ENCODE assay signal across 25 cellular contexts in genomic region chr9:81552571-81552970, GRCh38.
DNase-seq lines count a peak whose midpoint lies in the region; ATAC-seq, FAIRE-seq and TF ChIP-seq lines count a peak whose summit lies in the region.
"Had no signal": no experiment of that assay in that cellular context is flagged by ENCODE, and none has a peak within 500 bp of the region (broad histone marks: within the 10 kb centered on the region; RNA-seq: fewer than 3 reads in every experiment).

No MANE protein-coding gene starts in this region.

- CTCF ChIA-PET in Panc1 (lab: Charles Lee): no interaction called here
- CTCF ChIA-PET in HepG2 (lab: Yijun Ruan, JAX; ENCODE audit: low intra/inter-chr PET ratio, low total read pairs): no interaction called here

- H3K27me3 ChIP-seq in Panc1 (ENCODE audit: control insufficient read depth, insufficient read depth, low read length) (no peaks in the 10 kb centered on the region), HepG2 (ENCODE audit: control insufficient read depth in 1 of 2, insufficient read depth in 2 of 2, low read length in 2 of 2) (no peaks in the 10 kb centered on the region), BE2C (no peaks in the 10 kb centered on the region)
- H3K27me3 ChIP-seq: pancreas had no signal

- in situ Hi-C loops in Panc1 (cut with HindIII; ENCODE audit: low pct_unique_long_range_greater_than_20kb, low sequenced_read_pairs): no loop called here
- in situ Hi-C loops in HepG2 (cut with HindIII; ENCODE audit: extremely low pct_ligation_motif_present, low pct_unique_long_range_greater_than_20kb): no loop called here

- FAIRE-seq in H54 (lab: Jason Lieb, UNC) (peak; percentile 11), HepG2 (lab: Jason Lieb, UNC) (no peak)
- FAIRE-seq: K562, pancreas, urothelium cell line had no signal

- BruUV-seq in Panc1 (replicated peaks; lab: Mats Ljungman, UMichigan) (no TSS peak), HepG2 (replicated peaks; lab: Mats Ljungman, UMichigan) (no TSS peak)

- H3K4me3 ChIP-seq in Panc1 (ENCODE audit: low read depth in 2 of 2, low read length in 2 of 2) (no peak overlapping the region), HepG2 (replicated peaks in 1 of 3; ENCODE audit: insufficient read depth in 1 of 3, low read depth in 2 of 3, low read length in 3 of 3) (no peak overlapping the region), BE2C (ENCODE audit: low read depth, low read length) (no peak overlapping the region)
- H3K4me3 ChIP-seq: cardiac muscle cell, K562, pancreas had no signal

- no peak for TF ChIP-seq RAD21 in HepG2 (CRISPR knock-in tag; IDR thresholded peaks at IDR 0.05)

- H3K4me1 ChIP-seq in Panc1 (ENCODE audit: control insufficient read depth, insufficient read depth, low read length) (no peaks in the 10 kb centered on the region), HepG2 (ENCODE audit: insufficient read depth, low read length) (peaks cover 70% of the 10 kb centered on the region), BE2C (no peaks in the 10 kb centered on the region)

- H3K9me3 ChIP-seq in Panc1 (ENCODE audit: control insufficient read depth, insufficient read depth, low read depth, low read length) (no peaks in the 10 kb centered on the region), HepG2 (ENCODE audit: low read length) (no peaks in the 10 kb centered on the region), BE2C (no peaks in the 10 kb centered on the region)
- H3K9me3 ChIP-seq: pancreas had no signal

- WGBS in HepG2 (ENCODE audit: low lambda C conversion rate): 26% methylated on average over 4 of the region's 4 CpGs

- H2AFZ ChIP-seq in HepG2 (ENCODE audit: low read length): no peak overlapping the region

- H3K79me2 ChIP-seq in HepG2 (ENCODE audit: insufficient read depth, low read length): no peaks in the 10 kb centered on the region

- no peak overlapping the region for H3K27ac ChIP-seq in Panc1 (ENCODE audit: low read length)
- no peak overlapping the region for H3K27ac ChIP-seq in HepG2 (ENCODE audit: extremely low read length, insufficient read depth, low read length)
- H3K27ac ChIP-seq: cardiac muscle cell had no signal

- H3K9ac ChIP-seq in HepG2 (ENCODE audit: insufficient read depth, low read depth, low read length): no peak overlapping the region

- intact Hi-C loops in Panc1 (cut with micrococcal nuclease; ENCODE audit: unreplicated experiment): no loop called here
- intact Hi-C loops in HepG2 (cut with micrococcal nuclease; ENCODE audit: unreplicated experiment): loop anchor here (5.0 kb wide), 1 partner anchor 35 kb away; no protein-coding TSS in a partner anchor

- TF ChIP-seq POLR2A in H54 (IDR thresholded peaks at IDR 0.05; ENCODE audit: low read depth, low read length) (no peak), HepG2 (IDR thresholded peaks at IDR 0.05; ENCODE audit: insufficient read depth in 1 of 2, low read depth in 2 of 2, low read length in 2 of 2) (no peak)

- H4K20me1 ChIP-seq in HepG2 (ENCODE audit: insufficient read depth, low read length): no peaks in the 10 kb centered on the region

- TF ChIP-seq CTCF in Panc1 (IDR thresholded peaks at IDR 0.05) (peak; percentile 29), HepG2 (CRISPR knock-in tag; IDR thresholded peaks at IDR 0.05) (no peak; the same call in 1 of the 2 replicates), BE2C (IDR thresholded peaks at IDR 0.05; ENCODE audit: low read depth, low read length) (no peak)

- no peak for ATAC-seq in Panc1
- ATAC-seq in HepG2: peak; percentile 75
- ATAC-seq: K562 had no signal

- POLR2A ChIA-PET in Panc1 (lab: Charles Lee) (interaction anchor here (0.6 kb wide), 1 partner anchor 898 kb away, joined by 3 read pairs; no protein-coding TSS in a partner anchor), HepG2 (lab: Yijun Ruan, JAX) (interaction anchor here (1.3 kb wide), 2 partner anchors 65 to 134 kb away, joined by 3 read pairs; no protein-coding TSS in a partner anchor)

- H3K36me3 ChIP-seq in Panc1 (ENCODE audit: control insufficient read depth, insufficient read depth, low read length) (no peaks in the 10 kb centered on the region), HepG2 (replicated peaks in 1 of 2; ENCODE audit: control insufficient read depth in 1 of 2, insufficient read depth in 2 of 2, low read length in 2 of 2) (no peaks in the 10 kb centered on the region), BE2C (no peaks in the 10 kb centered on the region)
- H3K36me3 ChIP-seq: cardiac muscle cell, pancreas had no signal

- TF ChIP-seq EP300 in HepG2 (IDR thresholded peaks at IDR 0.05; ENCODE audit: low read depth in 2 of 2, low read length in 2 of 2): no peak
- TF ChIP-seq EP300 in HepG2 (CRISPR knock-in tag; IDR thresholded peaks at IDR 0.05; ENCODE audit: borderline replicate concordance): no peak

- DNase-seq in H54 (ENCODE audit: insufficient read length, low spot score): no peak
- no peak for DNase-seq in Panc1 (ENCODE audit: low read depth, low spot score)
- DNase-seq in HepG2 (ENCODE audit: low spot score): peak; percentile 65
- peak; percentile 73 for DNase-seq in retina
- no peak for DNase-seq in hypothalamus (lab: John Stamatoyannopoulos, UW)
- DNase-seq in BE2C: no peak
- no peak for DNase-seq in activated T-cell treated with anti-CD3 and anti-CD28 coated beads for 4 hours
- DNase-seq: activated CD4-positive, alpha-beta T cell treated with anti-CD3 and anti-CD28 coated beads for 4 hours; activated naive CD4-positive, alpha-beta T cell treated with anti-CD3 and anti-CD28 coated beads for 36 hours; activated T-cell treated with anti-CD3 and anti-CD28 coated beads, Interleukin-2, amount 50 U/mL, for 48 hours; amniotic stem cell; CD4-positive, CD25-positive, alpha-beta regulatory T cell; head of caudate nucleus; mammary epithelial cell; NCI-H1436 treated with DMSO at 0.1 percent for 48 hours; NCI-H345; NCI-H82; OCI-M1; pancreas; SHP77; substantia nigra; T-helper 1 cell had no signal

- peak overlapping the region; percentile 28 for H3K4me2 ChIP-seq in HepG2 (ENCODE audit: low read depth, low read length)

TF ChIP-seq in HepG2, 621 proteins besides CTCF, POLR2A, EP300 and RAD21 (continues in another document):
- TF ChIP-seq NR2F2 (IDR thresholded peaks at IDR 0.05; ENCODE audit: borderline replicate concordance, low read depth) (0 out of 2 replicates have a peak, but pooled peaks have one; percentile 20), HMG20B (CRISPR knock-in tag; conservative IDR thresholded peaks at IDR 0.05) (0 out of 2 replicates have a peak, but pooled peaks have one; percentile 23), NCOA2 (CRISPR knock-in tag; IDR thresholded peaks at IDR 0.05) (0 out of 2 replicates have a peak, but pooled peaks have one; percentile 19), ZNF362 (CRISPR knock-in tag; IDR thresholded peaks at IDR 0.05; ENCODE audit: borderline replicate concordance) (peak; percentile 68; the same call in 1 of the 2 replicates), MIXL1 (CRISPR knock-in tag; IDR thresholded peaks at IDR 0.05) (0 out of 2 replicates have a peak, but pooled peaks have one; percentile 24), TEAD3 (CRISPR knock-in tag; optimal IDR thresholded peaks at IDR 0.05; ENCODE audit: borderline replicate concordance) (peak; percentile 22), CREBL2 (CRISPR knock-in tag; IDR thresholded peaks at IDR 0.05; ENCODE audit: borderline replicate concordance) (no peak), ZNF446 (CRISPR knock-in tag; IDR thresholded peaks at IDR 0.05) (no peak), HDAC2 (CRISPR knock-in tag; IDR thresholded peaks at IDR 0.05) (0 out of 2 replicates have a peak, but pooled peaks have one; percentile 41), FOXP1 (IDR thresholded peaks at IDR 0.05) (no peak), FOXP1 (CRISPR knock-in tag; IDR thresholded peaks at IDR 0.05) (0 out of 2 replicates have a peak, but pooled peaks have one; percentile 46), ARID5B (CRISPR knock-in tag; IDR thresholded peaks at IDR 0.05) (peak; percentile 49), STAG1 (CRISPR knock-in tag; IDR thresholded peaks at IDR 0.05) (peak; percentile 26)

Comparison
In these comparisons a context has a peak if more than half of its experiments do, and no peak if none do; other contexts are left out.
1. DNase-seq: peak in HepG2 (single experiment) and retina (single experiment); none in H54 (single experiment), Panc1 (single experiment), hypothalamus (0 of 51), BE2C (single experiment) and activated T-cell treated with anti-CD3 and anti-CD28 coated beads for 4 hours (single experiment).